1 cellular context compared by ENCODE assay signal in genomic region chr16:27723711-27724490, GRCh38.
TF ChIP-seq lines count a peak whose summit lies in the region.

No MANE protein-coding gene starts in this region.

TF ChIP-seq in HEK293, 187 proteins besides CTCF, POLR2A, EP300 and RAD21 (continued from another document):
- no peak for TF ChIP-seq KLF10 (tag by site-specific recombination; IDR thresholded peaks at IDR 0.05)
- 0 out of 2 replicates have a peak, but pooled peaks have one; percentile 14 for TF ChIP-seq ZIC2 (tag by site-specific recombination; IDR thresholded peaks at IDR 0.05)
